In genomic region chr6:17842934-17843821, GRCh38 we compare ENCODE assay signal across 22 cellular contexts.
"Had no signal": no experiment of that assay in that cellular context is flagged by ENCODE, and none has a peak within 500 bp of the region (broad histone marks: within the 10 kb centered on the region; RNA-seq: fewer than 3 reads in every experiment).

No MANE protein-coding gene starts in this region.

- H3K4me3 Mint-ChIP-seq: activated B cell treated with CpG ODN at 0.5 μM for 24 hours; activated CD4-positive, alpha-beta memory T cell treated with anti-CD3 and anti-CD28 coated beads for 36 hours; activated CD8-positive, alpha-beta memory T cell treated with anti-CD3 and anti-CD28 coated beads, Interleukin-2, amount 10 ng/mL, durations not matched to agents 7 days and 5 days; activated naive CD8-positive, alpha-beta T cell treated with anti-CD3 and anti-CD28 coated beads for 36 hours; activated T-helper 17 cell treated with anti-CD3 and anti-CD28 coated beads, Interleukin-2, amount 50 U/mL, for 72 hours; dendritic cell treated with granulocyte-macrophage colony-stimulating factor and Interleukin-4, amounts not matched to agents 40 ng/mL and 50 ng/mL, for 4 days; natural killer cell treated with Interleukin-12 subunit alpha and Interleukin-12 subunit beta and Interleukin-15 and Interleukin-18, amount 100 ng/mL, for 72 hours; T-helper 17 cell had no signal

- H3K36me3 Mint-ChIP-seq: activated CD4-positive, alpha-beta memory T cell treated with anti-CD3 and anti-CD28 coated beads for 36 hours; activated CD8-positive, alpha-beta memory T cell treated with anti-CD3 and anti-CD28 coated beads, Interleukin-2, amount 10 ng/mL, durations not matched to agents 7 days and 5 days; activated naive CD8-positive, alpha-beta T cell treated with anti-CD3 and anti-CD28 coated beads for 36 hours; natural killer cell treated with Interleukin-12 subunit alpha and Interleukin-12 subunit beta and Interleukin-15 and Interleukin-18, amount 100 ng/mL, for 72 hours had no signal

- H3K27me3 ChIP-seq: sigmoid colon, tibial artery, uterus had no signal

- H3K27ac Mint-ChIP-seq: activated B cell treated with CpG ODN at 0.5 μM for 24 hours; activated CD4-positive, alpha-beta memory T cell treated with anti-CD3 and anti-CD28 coated beads for 36 hours; activated CD8-positive, alpha-beta memory T cell treated with anti-CD3 and anti-CD28 coated beads, Interleukin-2, amount 10 ng/mL, durations not matched to agents 7 days and 5 days; activated naive CD8-positive, alpha-beta T cell treated with anti-CD3 and anti-CD28 coated beads for 36 hours; activated T-helper 17 cell treated with anti-CD3 and anti-CD28 coated beads, Interleukin-2, amount 50 U/mL, for 72 hours; dendritic cell treated with granulocyte-macrophage colony-stimulating factor and Interleukin-4, amounts not matched to agents 40 ng/mL and 50 ng/mL, for 4 days; natural killer cell treated with Interleukin-12 subunit alpha and Interleukin-12 subunit beta and Interleukin-15 and Interleukin-18, amount 100 ng/mL, for 72 hours; T-helper 17 cell had no signal

- H3K36me3 ChIP-seq: uterus had no signal

- H3K4me3 ChIP-seq: sigmoid colon, tibial artery, uterus had no signal

- H3K9me3 ChIP-seq: sigmoid colon, tibial artery, uterus had no signal

- DNase-seq: activated B cell treated with CpG ODN at 0.5 μM for 24 hours; activated CD4-positive, alpha-beta memory T cell treated with anti-CD3 and anti-CD28 coated beads for 36 hours; activated CD4-positive, alpha-beta T cell treated with anti-CD3 and anti-CD28 coated beads for 4 hours; activated CD8-positive, alpha-beta memory T cell treated with anti-CD3 and anti-CD28 coated beads, Interleukin-2, amount 10 ng/mL, durations not matched to agents 7 days and 5 days; activated naive CD4-positive, alpha-beta T cell; activated naive CD8-positive, alpha-beta T cell treated with anti-CD3 and anti-CD28 coated beads for 36 hours; amniotic stem cell; effector memory CD4-positive, alpha-beta T cell; hippocampal formation; mesenchymal stem cell; sigmoid colon; stimulated activated CD4-positive, alpha-beta T cell treated with anti-CD3 and anti-CD28 coated beads, Interleukin-12 subunit alpha, Interleukin-12 subunit beta, amount 100 ng/mL, for 4 hours; stimulated activated CD4-positive, alpha-beta T cell treated with anti-CD3 and anti-CD28 coated beads, Interleukin-1b, Interleukin-23, amount 100 ng/mL, for 48 hours; stimulated activated CD8-positive, alpha-beta memory T cell treated with anti-CD3 and anti-CD28 coated beads, Interleukin-4, amount 100 ng/mL, for 48 hours; stimulated activated naive CD4-positive, alpha-beta T cell; T-helper 17 cell; tibial artery; uterus had no signal

- ATAC-seq: activated CD8-positive, alpha-beta memory T cell treated with anti-CD3 and anti-CD28 coated beads, Interleukin-2, amount 10 ng/mL, durations not matched to agents 7 days and 5 days; activated T-helper 17 cell treated with anti-CD3 and anti-CD28 coated beads, Interleukin-2, amount 50 U/mL, for 72 hours; natural killer cell treated with Interleukin-12 subunit alpha and Interleukin-12 subunit beta and Interleukin-15 and Interleukin-18, amount 100 ng/mL, for 72 hours; T-helper 17 cell had no signal

- H3K27me3 Mint-ChIP-seq: activated B cell treated with CpG ODN at 0.5 μM for 24 hours; activated T-helper 17 cell treated with anti-CD3 and anti-CD28 coated beads, Interleukin-2, amount 50 U/mL, for 72 hours; dendritic cell treated with granulocyte-macrophage colony-stimulating factor and Interleukin-4, amounts not matched to agents 40 ng/mL and 50 ng/mL, for 4 days; natural killer cell treated with Interleukin-12 subunit alpha and Interleukin-12 subunit beta and Interleukin-15 and Interleukin-18, amount 100 ng/mL, for 72 hours had no signal

- H3K27ac ChIP-seq: parathyroid adenoma, sigmoid colon, tibial artery, uterus had no signal

- H3K4me1 ChIP-seq: parathyroid adenoma, sigmoid colon, uterus had no signal

- H3K4me1 Mint-ChIP-seq: activated B cell treated with CpG ODN at 0.5 μM for 24 hours; activated naive CD8-positive, alpha-beta T cell treated with anti-CD3 and anti-CD28 coated beads for 36 hours; activated T-helper 17 cell treated with anti-CD3 and anti-CD28 coated beads, Interleukin-2, amount 50 U/mL, for 72 hours had no signal

- H3K9me3 Mint-ChIP-seq: activated B cell treated with CpG ODN at 0.5 μM for 24 hours; activated CD4-positive, alpha-beta memory T cell treated with anti-CD3 and anti-CD28 coated beads for 36 hours; activated naive CD8-positive, alpha-beta T cell treated with anti-CD3 and anti-CD28 coated beads for 36 hours; activated T-helper 17 cell treated with anti-CD3 and anti-CD28 coated beads, Interleukin-2, amount 50 U/mL, for 72 hours; dendritic cell treated with granulocyte-macrophage colony-stimulating factor and Interleukin-4, amounts not matched to agents 40 ng/mL and 50 ng/mL, for 4 days; natural killer cell treated with Interleukin-12 subunit alpha and Interleukin-12 subunit beta and Interleukin-15 and Interleukin-18, amount 100 ng/mL, for 72 hours had no signal
